ENCODE assay signal across 16 cellular contexts in the genomic region with DNA sequence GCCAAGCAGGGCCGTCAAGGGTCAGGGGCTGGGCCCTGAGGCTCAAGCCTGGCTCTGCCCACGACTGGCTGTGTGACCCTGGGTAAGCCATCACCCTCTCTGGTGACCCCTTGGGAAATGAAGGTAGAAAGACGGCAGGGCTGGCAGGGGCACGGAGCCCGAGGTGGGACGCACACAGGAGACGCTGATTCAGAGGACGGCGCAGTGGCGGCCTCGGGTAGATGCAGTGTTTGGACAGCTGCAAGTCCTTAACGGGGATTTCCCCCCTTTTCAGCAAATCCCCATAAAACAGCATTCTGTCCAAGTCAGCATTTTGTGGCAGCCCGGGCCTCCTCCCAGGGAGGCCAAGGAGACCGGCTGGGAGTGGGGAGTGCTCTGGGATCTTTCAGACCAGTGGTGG. TPM values are rescaled to one million over a fixed set of nuclear protein-coding genes. Genes with fewer than 3 reads are reported as not detected.
DNase-seq lines count a peak whose midpoint lies in the region; ATAC-seq and TF ChIP-seq lines count a peak whose summit lies in the region.
"Had no signal": no experiment of that assay in that cellular context is flagged by ENCODE, and none has a peak within 500 bp of the region (broad histone marks: within the 10 kb centered on the region; RNA-seq: fewer than 3 reads in every experiment).

No MANE protein-coding gene starts in this region.

- H3K9me3 ChIP-seq in mucosa of descending colon (no peaks in the 10 kb centered on the region), left lung (no peaks in the 10 kb centered on the region)
- H3K9me3 ChIP-seq: Caco-2 had no signal

- H3K27me3 ChIP-seq in left lung: no peaks in the 10 kb centered on the region

- DNase-seq in AG10803 (ENCODE audit: low read depth): peak; percentile 75
- peak; percentile 90 for DNase-seq in EL
- peak; percentile 72 for DNase-seq in amniotic stem cell (lab: John Stamatoyannopoulos, UW)
- no peak for DNase-seq in mucosa of descending colon
- no peak for DNase-seq in left lung
- no peak for DNase-seq in DMS 273 (lab: John Stamatoyannopoulos, UW; ENCODE audit: unreplicated experiment)
- DNase-seq: activated gamma-delta T cell, Caco-2, Karpas-422, midbrain, NCI-H187 treated with DMSO at 0.1 percent for 48 hours, NCI-H748 treated with DMSO at 0.1 percent for 48 hours had no signal

- intact Hi-C loops in mucosa of descending colon (cut with DNase I, micrococcal nuclease): no loop called here
- intact Hi-C loops in left lung (cut with DNase I): no loop called here

- TF ChIP-seq CTCF in AG10803 (conservative IDR thresholded peaks at IDR 0.05; ENCODE audit: low read length) (no peak), mucosa of descending colon (IDR thresholded peaks at IDR 0.05) (no peak), left lung (IDR thresholded peaks at IDR 0.05) (no peak)

- H3K4me1 ChIP-seq in mucosa of descending colon (ENCODE audit: low read depth) (no peaks in the 10 kb centered on the region), left lung (peaks cover 0 to 8% of the 10 kb centered on the region in 2 donors)
- H3K4me1 ChIP-seq: Caco-2 had no signal

- H3K4me3 ChIP-seq in AG10803 (ENCODE audit: low read length) (no peak overlapping the region), mucosa of descending colon (no peak overlapping the region), left lung (no peak overlapping the region)

- no peak overlapping the region for H3K27ac ChIP-seq in left lung

- H3K36me3 ChIP-seq in mucosa of descending colon (ENCODE audit: low read depth) (no peaks in the 10 kb centered on the region), left lung (no peaks in the 10 kb centered on the region)

- ATAC-seq in mucosa of descending colon (peak; percentile 39), GM19023 (IDR thresholded peaks at IDR 0.05; ENCODE audit: unreplicated experiment) (no peak), left lung (no peak), GM18511 (IDR thresholded peaks at IDR 0.05; ENCODE audit: unreplicated experiment) (no peak)

RNA-seq across cellular contexts. Expression of a gene that starts 16.7 kb away (rescaled TPM):
- total RNA-seq in mucosa of descending colon (1 to 10 TPM in 2 of 3 donors, under 1 TPM in 1; 0.58 to 4.5 (median 1.5) TPM), left lung (1 to 10 TPM; 7.0 to 8.4 TPM)

RNA-seq across cellular contexts. Expression of a gene that starts 19.6 kb away (rescaled TPM):
- total RNA-seq in mucosa of descending colon (10 to 100 TPM; 17.8 to 24.5 (median 18.0) TPM), left lung (10 to 100 TPM; 26.3 to 27.9 TPM)

RNA-seq across cellular contexts. Expression of a gene that starts 24.4 kb away (rescaled TPM):
- total RNA-seq in mucosa of descending colon (under 1 TPM in 2 of 3 donors, not detected in 1; 0.19 to 0.32 TPM), left lung (1 to 10 TPM in 1 of 2 donors, under 1 TPM in 1; 0.32 to 5.8 TPM)
- total RNA-seq: activated CD4-positive, alpha-beta T cell treated with anti-CD3 and anti-CD28 coated beads, Interleukin-2, amount 10 ng/mL, durations not matched to agents 24 days and 14 days; Caco-2; esophagus mucosa had no signal

RNA-seq across cellular contexts. Expression of a gene that starts 41.0 kb away (rescaled TPM):
- 10 to 100 TPM; 55.7 to 86.6 (median 57.7) TPM for total RNA-seq in mucosa of descending colon
- total RNA-seq in left lung: 10 to 100 TPM; 66.0 to 71.4 TPM

RNA-seq across cellular contexts. Expression of a gene that starts 47.6 kb away (rescaled TPM):
- 100 to 1,000 TPM in 1 of 3 donors, 10 to 100 TPM in 2; 41.5 to 161 (median 61.9) TPM for total RNA-seq in mucosa of descending colon
- total RNA-seq in left lung: 100 to 1,000 TPM; 123 to 147 TPM

Comparison
In these comparisons a context has a peak if more than half of its experiments do, and no peak if none do; other contexts are left out.
1. DNase-seq: peak in AG10803 (single experiment), EL (single experiment) and amniotic stem cell (single experiment); none in mucosa of descending colon (0 of 3), left lung (0 of 2) and DMS 273 (single experiment).